ENCODE assay signal across 9 cellular contexts in genomic region chr1:214440219-214440965, GRCh38.
DNase-seq lines count a peak whose midpoint lies in the region; ATAC-seq, FAIRE-seq and TF ChIP-seq lines count a peak whose summit lies in the region.
"Had no signal": no experiment of that assay in that cellular context is flagged by ENCODE, and none has a peak within 500 bp of the region (broad histone marks: within the 10 kb centered on the region; RNA-seq: fewer than 3 reads in every experiment).

No MANE protein-coding gene starts in this region.

- peak overlapping the region; percentile 45 to 63 for H3K27ac ChIP-seq in kidney (ENCODE audit: low read depth in 2 of 2, low read length in 2 of 2)
- peak overlapping the region; percentile 58 for H3K27ac ChIP-seq in upper lobe of right lung

- in situ Hi-C loops in KBM-7 (cut with MboI; ENCODE audit: low pct_unique_long_range_greater_than_20kb, low sequenced_read_pairs), result no loop called here

- H3K4me3 ChIP-seq in kidney (ENCODE audit: low read length in 2 of 2), result peak overlapping the region in 1 of 2 donors; percentile 32
- no peak overlapping the region for H3K4me3 ChIP-seq in upper lobe of right lung

- no peak for FAIRE-seq in kidney (lab: Jason Lieb, UNC)
- FAIRE-seq in urothelium cell line (lab: Jason Lieb, UNC), result no peak

- H3K27me3 Mint-ChIP-seq in activated naive CD4-positive, alpha-beta T cell treated with anti-CD3 and anti-CD28 coated beads, Interleukin-2, amount 10 ng/mL, durations not matched to agents 7 days and 5 days, result peaks cover 4% of the 10 kb centered on the region
- H3K27me3 Mint-ChIP-seq in activated CD4-positive, alpha-beta memory T cell treated with anti-CD3 and anti-CD28 coated beads, Interleukin-2, amount 10 ng/mL, durations not matched to agents 7 days and 5 days, result peaks cover 4% of the 10 kb centered on the region

- no peak overlapping the region for H3K9ac ChIP-seq in kidney (ENCODE audit: low read length in 2 of 2)

- DNase-seq in activated naive CD4-positive, alpha-beta T cell treated with anti-CD3 and anti-CD28 coated beads, Interleukin-2, amount 10 ng/mL, durations not matched to agents 7 days and 5 days, result no peak
- DNase-seq in activated naive CD4-positive, alpha-beta T cell treated with Interleukin-2 at 50 U/mL for 16 hours, result no peak
- DNase-seq in activated CD4-positive, alpha-beta memory T cell treated with anti-CD3 and anti-CD28 coated beads, Interleukin-2, amount 10 ng/mL, durations not matched to agents 7 days and 5 days, result no peak
- DNase-seq in kidney (no peak), upper lobe of right lung (no peak), urothelium cell line (ENCODE audit: low spot score) (no peak), KBM-7 (no peak)
- DNase-seq: activated gamma-delta T cell treated with Interleukin-2 at 50 U/mL for 16 hours had no signal

- no peaks in the 10 kb centered on the region for H3K27me3 ChIP-seq in upper lobe of right lung

- no peaks in the 10 kb centered on the region for H3K9me3 Mint-ChIP-seq in activated naive CD4-positive, alpha-beta T cell treated with anti-CD3 and anti-CD28 coated beads, Interleukin-2, amount 10 ng/mL, durations not matched to agents 7 days and 5 days
- no peaks in the 10 kb centered on the region for H3K9me3 Mint-ChIP-seq in activated CD4-positive, alpha-beta memory T cell treated with anti-CD3 and anti-CD28 coated beads, Interleukin-2, amount 10 ng/mL, durations not matched to agents 7 days and 5 days

- CTCF ChIA-PET in activated naive CD4-positive, alpha-beta T cell treated with anti-CD3 and anti-CD28 coated beads, Interleukin-2, amount 10 ng/mL, durations not matched to agents 7 days and 5 days (lab: Charles Lee), result interaction anchor here (1.6 to 1.9 kb wide), 2 partner anchors 13 to 53 kb away, joined by 3 to 10 read pairs; no protein-coding TSS in a partner anchor
- CTCF ChIA-PET in activated CD4-positive, alpha-beta memory T cell treated with anti-CD3 and anti-CD28 coated beads, Interleukin-2, amount 10 ng/mL, durations not matched to agents 7 days and 5 days (lab: Charles Lee), result no interaction called here

- intact Hi-C loops in kidney (cut with DNase I) (no loop called here), upper lobe of right lung (cut with DNase I) (no loop called here)

- POLR2A ChIA-PET in activated CD4-positive, alpha-beta memory T cell treated with anti-CD3 and anti-CD28 coated beads, Interleukin-2, amount 10 ng/mL, durations not matched to agents 7 days and 5 days (lab: Charles Lee), result interaction anchor here (3.0 kb wide), 1 partner anchor 13 kb away, joined by 24 read pairs; no protein-coding TSS in a partner anchor

- H3K27ac Mint-ChIP-seq in activated naive CD4-positive, alpha-beta T cell treated with anti-CD3 and anti-CD28 coated beads, Interleukin-2, amount 10 ng/mL, durations not matched to agents 7 days and 5 days, result peak overlapping the region; percentile 88
- H3K27ac Mint-ChIP-seq in activated CD4-positive, alpha-beta memory T cell treated with anti-CD3 and anti-CD28 coated beads, Interleukin-2, amount 10 ng/mL, durations not matched to agents 7 days and 5 days, result peak overlapping the region; percentile 83

- H3K4me1 Mint-ChIP-seq in activated naive CD4-positive, alpha-beta T cell treated with anti-CD3 and anti-CD28 coated beads, Interleukin-2, amount 10 ng/mL, durations not matched to agents 7 days and 5 days, result peaks cover 52% of the 10 kb centered on the region
- H3K4me1 Mint-ChIP-seq in activated CD4-positive, alpha-beta memory T cell treated with anti-CD3 and anti-CD28 coated beads, Interleukin-2, amount 10 ng/mL, durations not matched to agents 7 days and 5 days, result peaks cover 53% of the 10 kb centered on the region

- TF ChIP-seq CTCF in kidney (IDR thresholded peaks at IDR 0.05; ENCODE audit: borderline replicate concordance, extremely low read depth, insufficient read depth) (no peak), upper lobe of right lung (IDR thresholded peaks at IDR 0.05) (no peak)

- no peak overlapping the region for H3K4me3 Mint-ChIP-seq in activated naive CD4-positive, alpha-beta T cell treated with anti-CD3 and anti-CD28 coated beads, Interleukin-2, amount 10 ng/mL, durations not matched to agents 7 days and 5 days
- H3K4me3 Mint-ChIP-seq in activated CD4-positive, alpha-beta memory T cell treated with anti-CD3 and anti-CD28 coated beads, Interleukin-2, amount 10 ng/mL, durations not matched to agents 7 days and 5 days, result no peak overlapping the region

- no peaks in the 10 kb centered on the region for H3K36me3 ChIP-seq in kidney (ENCODE audit: control insufficient read depth in 1 of 2, insufficient read depth in 2 of 2, low read length in 2 of 2)
- H3K36me3 ChIP-seq in upper lobe of right lung, result no peaks in the 10 kb centered on the region

- no peaks in the 10 kb centered on the region for H3K36me3 Mint-ChIP-seq in activated naive CD4-positive, alpha-beta T cell treated with anti-CD3 and anti-CD28 coated beads, Interleukin-2, amount 10 ng/mL, durations not matched to agents 7 days and 5 days
- H3K36me3 Mint-ChIP-seq in activated CD4-positive, alpha-beta memory T cell treated with anti-CD3 and anti-CD28 coated beads, Interleukin-2, amount 10 ng/mL, durations not matched to agents 7 days and 5 days (ENCODE audit: low read depth), result no peaks in the 10 kb centered on the region

- ATAC-seq in upper lobe of right lung (peak; percentile 39), GM18511 (IDR thresholded peaks at IDR 0.05; ENCODE audit: unreplicated experiment) (no peak)

- H3K9me3 ChIP-seq in kidney (ENCODE audit: control insufficient read depth in 1 of 2, low read length in 2 of 2) (no peaks in the 10 kb centered on the region), upper lobe of right lung (no peaks in the 10 kb centered on the region)

- H3K4me1 ChIP-seq in kidney (ENCODE audit: control insufficient read depth in 1 of 2, insufficient read depth in 1 of 2, low read depth in 1 of 2, low read length in 2 of 2) (peaks cover 0 to 10% of the 10 kb centered on the region in 2 donors), upper lobe of right lung (peaks cover 17% of the 10 kb centered on the region)
